ENCODE assay signal across 1 cellular context in genomic region chr5:150639317-150639738, GRCh38.
TF ChIP-seq lines count a peak whose summit lies in the region.

No MANE protein-coding gene starts in this region.

TF ChIP-seq in HepG2, 621 proteins besides CTCF, POLR2A, EP300 and RAD21:
- TF ChIP-seq ZNF629 (CRISPR knock-in tag; conservative IDR thresholded peaks at IDR 0.05) (peak; percentile 66; the same call in 1 of the 2 replicates), HNRNPK (IDR thresholded peaks at IDR 0.05; ENCODE audit: low read depth, low read length, poor library complexity, severe bottlenecking) (no peak), ZNF691 (CRISPR knock-in tag; IDR thresholded peaks at IDR 0.05; ENCODE audit: borderline replicate concordance, low read depth) (peak; percentile 41; the same call in 1 of the 2 replicates)
